Comparison of ENCODE assay signal across 5 cellular contexts in genomic region chr11:116043059-116043458, GRCh38.
DNase-seq lines count a peak whose midpoint lies in the region; TF ChIP-seq lines count a peak whose summit lies in the region.
"Not testable (repeated sequence)": the region's sequence is repeated elsewhere in the genome, so short reads cannot be mapped to it uniquely, and the experiment has no call there.

No MANE protein-coding gene starts in this region.

- not testable (repeated sequence) for H3K4me3 ChIP-seq in WERI-Rb-1 (ENCODE audit: low read depth, low read length); neural progenitor cell

- not testable (repeated sequence) for H3K4me1 ChIP-seq in neural progenitor cell

- H3K4me2 ChIP-seq in neural progenitor cell = not testable (repeated sequence)

- not testable (repeated sequence) for H2AFZ ChIP-seq in neural progenitor cell (replicated peaks)

- H3K4me1 Mint-ChIP-seq in glutamatergic neuron (ENCODE audit: low read depth, unreplicated experiment) = peaks cover 48% of the 10 kb centered on the region
- H3K4me1 Mint-ChIP-seq in neural progenitor cell = peaks cover 39% of the 10 kb centered on the region

- not testable (repeated sequence) for H3K27me3 Mint-ChIP-seq in glutamatergic neuron (ENCODE audit: unreplicated experiment)
- peaks cover 15% of the 10 kb centered on the region for H3K27me3 Mint-ChIP-seq in neural progenitor cell (ENCODE audit: insufficient read depth, low read depth)

- H3K36me3 ChIP-seq in WERI-Rb-1, neural progenitor cell: not testable (repeated sequence)

- H3F3A ChIP-seq in neural progenitor cell (ENCODE audit: low read depth) = not testable (repeated sequence)

- TF ChIP-seq CTCF in WERI-Rb-1 (IDR thresholded peaks at IDR 0.05; ENCODE audit: low read depth, low read length); glutamatergic neuron (IDR thresholded peaks at IDR 0.05; ENCODE audit: partially characterized antibody, unreplicated experiment); neural progenitor cell (IDR thresholded peaks at IDR 0.05): not testable (repeated sequence)

- H3K4me3 Mint-ChIP-seq in glutamatergic neuron (ENCODE audit: unreplicated experiment); neural progenitor cell: not testable (repeated sequence)

- not testable (repeated sequence) for H3K27me3 ChIP-seq in WERI-Rb-1 (ENCODE audit: insufficient read depth, low read depth, severe bottlenecking); neural progenitor cell

- not testable (repeated sequence) for H3K36me3 Mint-ChIP-seq in glutamatergic neuron (ENCODE audit: unreplicated experiment); neural progenitor cell

- H3K27ac ChIP-seq in WERI-Rb-1, neural progenitor cell: not testable (repeated sequence)

- not testable (repeated sequence) for H3K9me3 Mint-ChIP-seq in glutamatergic neuron (ENCODE audit: unreplicated experiment); neural progenitor cell

- H3K27ac Mint-ChIP-seq in glutamatergic neuron (ENCODE audit: unreplicated experiment) (peak overlapping the region; percentile 57), neural progenitor cell (peak overlapping the region; percentile 57)

- not testable (repeated sequence) for H3K9me3 ChIP-seq in WERI-Rb-1 (ENCODE audit: severe bottlenecking); neural progenitor cell (ENCODE audit: low read depth)

- not testable (repeated sequence) for H4K20me1 ChIP-seq in neural progenitor cell (ENCODE audit: low read depth)

- H3K79me2 ChIP-seq in neural progenitor cell (ENCODE audit: low read depth) = not testable (repeated sequence)

- DNase-seq in D341Med (ENCODE audit: low spot score) (peak; percentile 56), NCI-H82 treated with DMSO at 0.1 percent for 48 hours (lab: John Stamatoyannopoulos, UW; ENCODE audit: unreplicated experiment) (peak; percentile 78), WERI-Rb-1 (peak; percentile 68)
- DNase-seq in glutamatergic neuron; neural progenitor cell (ENCODE audit: low spot score): not testable (repeated sequence)

- not testable (repeated sequence) for H3K9ac ChIP-seq in neural progenitor cell
